In the genomic region with DNA sequence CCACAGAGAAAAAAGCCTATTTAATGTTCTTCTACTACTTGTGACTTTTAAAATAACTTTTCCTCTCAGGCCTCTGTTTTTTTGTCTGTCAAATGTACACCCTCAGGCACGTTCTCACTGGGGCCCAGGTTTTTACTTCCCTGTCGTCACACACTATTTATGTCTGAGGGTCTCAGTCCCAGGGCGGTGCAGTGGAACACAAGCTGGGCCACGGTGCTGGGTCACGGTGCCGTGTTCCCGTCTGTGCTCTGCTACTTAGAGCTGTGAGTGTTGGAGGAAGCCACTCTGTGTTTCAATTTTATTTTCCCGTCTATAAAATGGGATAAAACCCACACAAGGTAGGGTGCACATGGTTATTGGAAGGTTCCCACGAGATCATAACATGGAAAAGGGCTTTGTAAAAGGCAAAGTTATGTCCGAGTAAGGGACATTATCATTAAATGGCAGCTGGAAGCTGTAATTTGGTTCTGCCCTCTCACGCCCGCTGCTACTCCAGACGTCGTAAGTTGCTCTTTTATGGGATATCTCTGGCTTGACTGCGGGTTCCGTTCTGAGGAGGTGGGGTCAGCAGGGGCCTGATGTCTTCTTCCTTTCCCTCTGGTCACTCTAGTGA, we compare ENCODE assay signal across 9 cellular contexts. TPM values are rescaled to one million over a fixed set of nuclear protein-coding genes. Genes with fewer than 3 reads are reported as not detected.
DNase-seq lines count a peak whose midpoint lies in the region; ATAC-seq and TF ChIP-seq lines count a peak whose summit lies in the region.
"Had no signal": no experiment of that assay in that cellular context is flagged by ENCODE, and none has a peak within 500 bp of the region (broad histone marks: within the 10 kb centered on the region; RNA-seq: fewer than 3 reads in every experiment).

No MANE protein-coding gene starts in this region.

- H3K4me2 ChIP-seq in KMS-11 (peak overlapping the region; percentile 93), mesendoderm (ENCODE audit: low read length) (peak overlapping the region; percentile 20)

- H3K4ac ChIP-seq in mesendoderm (ENCODE audit: low read depth, low read length) = no peak overlapping the region

- H3K9me3 ChIP-seq in A673 (ENCODE audit: low read depth, low read length, poor library complexity, severe bottlenecking) (no peaks in the 10 kb centered on the region), aorta (ENCODE audit: control insufficient read depth, low read length) (no peaks in the 10 kb centered on the region)

- H3K4me3 ChIP-seq in A673 (ENCODE audit: low read depth, low read length, poor library complexity, severe bottlenecking) (peak overlapping the region; percentile 69), KMS-11 (IDR thresholded peaks at IDR 0.05; ENCODE audit: insufficient read depth, low read depth, low read length) (peak overlapping the region; percentile 62), cardiac fibroblast (replicated peaks in 1 of 2; ENCODE audit: low read depth in 2 of 2, low read length in 2 of 2) (peak overlapping the region; percentile 63 to 66), mesendoderm (ENCODE audit: low read length) (no peak overlapping the region), aorta (ENCODE audit: low read length in 2 of 2) (peak overlapping the region; percentile 60 to 63)

- H3K56ac ChIP-seq in mesendoderm (ENCODE audit: low read length) = peak overlapping the region; percentile 90

- H2AK5ac ChIP-seq in mesendoderm (ENCODE audit: low read length) = peak overlapping the region; percentile 12

- peak overlapping the region; percentile 97 for H3K9ac ChIP-seq in KMS-11
- H3K9ac ChIP-seq in mesendoderm (ENCODE audit: low read length) = peak overlapping the region; percentile 87

- H3K27ac ChIP-seq in A673 (ENCODE audit: low read depth, low read length, poor library complexity, severe bottlenecking) (peak overlapping the region; percentile 79), KMS-11 (peak overlapping the region; percentile 93), mesendoderm (ENCODE audit: low read depth, low read length) (peak overlapping the region; percentile 74), aorta (ENCODE audit: low read depth in 1 of 2, low read length in 2 of 2) (peak overlapping the region; percentile 46 to 58)
- H3K27ac ChIP-seq: epithelial cell of prostate had no signal

- H4K20me1 ChIP-seq in KMS-11 (ENCODE audit: insufficient read depth) = no peaks in the 10 kb centered on the region

- peaks cover 48% of the 10 kb centered on the region for H3K79me2 ChIP-seq in KMS-11 (ENCODE audit: insufficient read depth, low read depth)
- H3K79me2 ChIP-seq in mesendoderm (ENCODE audit: control insufficient read depth, insufficient read depth, low read length) = no peaks in the 10 kb centered on the region

- no peak overlapping the region for H2BK120ac ChIP-seq in mesendoderm (ENCODE audit: low read depth, low read length)

- peak overlapping the region; percentile 6 for H2BK5ac ChIP-seq in mesendoderm (ENCODE audit: low read length)

- intact Hi-C loops in A673 (cut with micrococcal nuclease; ENCODE audit: unreplicated experiment) (no loop called here), aorta (cut with DNase I) (loop anchor here (2.0 to 10.0 kb wide), 3 partner anchors 25 to 529 kb away; a partner anchor contains a TSS)

- no peak overlapping the region for H2BK15ac ChIP-seq in mesendoderm (replicated peaks; ENCODE audit: low read depth)

- peak overlapping the region; percentile 75 for H3K23ac ChIP-seq in mesendoderm (ENCODE audit: low read length)

- POLR2A ChIA-PET in A673 (lab: Charles Lee; ENCODE audit: low non-redundant PET) = no interaction called here

- H3K36me3 ChIP-seq in A673 (ENCODE audit: insufficient read depth, low read length, poor library complexity, severe bottlenecking) (no peaks in the 10 kb centered on the region), KMS-11 (ENCODE audit: insufficient read depth) (no peaks in the 10 kb centered on the region), mesendoderm (ENCODE audit: control insufficient read depth, insufficient read depth, low read length) (no peaks in the 10 kb centered on the region), aorta (ENCODE audit: control insufficient read depth in 1 of 2, insufficient read depth in 2 of 2, low read length in 1 of 2) (no peaks in the 10 kb centered on the region)

- WGBS in mesendoderm (ENCODE audit: extremely low coverage, insufficient coverage, low lambda C conversion rate) = no CpG with 5 or more reads among the region's 16 CpGs
- WGBS in aorta, 2 donors = 29 to 34% methylated on average over 16 of the region's 16 CpGs

- H3K27me3 ChIP-seq in A673 (replicated peaks; ENCODE audit: insufficient read depth, low read depth, low read length, poor library complexity) (no peaks in the 10 kb centered on the region), KMS-11 (ENCODE audit: insufficient read depth, low read depth) (no peaks in the 10 kb centered on the region), mesendoderm (ENCODE audit: insufficient read depth, low read length, poor library complexity) (no peaks in the 10 kb centered on the region), aorta (ENCODE audit: control insufficient read depth in 1 of 2, insufficient read depth in 2 of 2, low read length in 1 of 2) (no peaks in the 10 kb centered on the region)

- H4K8ac ChIP-seq in mesendoderm (ENCODE audit: low read depth, low read length) = no peak overlapping the region

- no peaks in the 10 kb centered on the region for H3K79me1 ChIP-seq in mesendoderm (ENCODE audit: low read length)

- ATAC-seq in aorta (ENCODE audit: low FRiP score) = no peak

- H2AFZ ChIP-seq in KMS-11 (ENCODE audit: low read depth) = peak overlapping the region; percentile 45

- no peak for DNase-seq in A673 (ENCODE audit: low spot score)
- DNase-seq in cardiac fibroblast (ENCODE audit: low read depth in 2 of 2) = no peak
- DNase-seq in mesendoderm = no peak
- no peak for DNase-seq in aorta
- no peak for DNase-seq in SW480 (ENCODE audit: low spot score)
- no peak for DNase-seq in middle frontal gyrus (ENCODE audit: extremely low spot score, low spot score)
- no peak for DNase-seq in NCI-H1694 treated with DMSO at 0.1 percent for 48 hours (lab: John Stamatoyannopoulos, UW)

- H3K4me1 ChIP-seq in A673 (ENCODE audit: insufficient read depth, low read length, poor library complexity, severe bottlenecking) (peaks cover 17% of the 10 kb centered on the region), KMS-11 (ENCODE audit: low read depth, poor library complexity, severe bottlenecking) (peaks cover 69% of the 10 kb centered on the region), mesendoderm (ENCODE audit: control insufficient read depth, low read depth, low read length) (peaks cover 22% of the 10 kb centered on the region), aorta (ENCODE audit: control insufficient read depth in 1 of 2, insufficient read depth in 2 of 2, low read length in 2 of 2) (no peaks in the 10 kb centered on the region)

- peak overlapping the region; percentile 75 for H3K18ac ChIP-seq in mesendoderm (ENCODE audit: low read length)

- TF ChIP-seq CTCF in A673 (conservative IDR thresholded peaks at IDR 0.05; ENCODE audit: low read depth, low read length) (no peak), KMS-11 (conservative IDR thresholded peaks at IDR 0.05; ENCODE audit: low read depth, low read length) (no peak), cardiac fibroblast (IDR thresholded peaks at IDR 0.05; ENCODE audit: low read depth, low read length) (no peak)

- BruUV-seq in A673 (replicated peaks; lab: Mats Ljungman, UMichigan) = no TSS peak

- H4K5ac ChIP-seq in mesendoderm (ENCODE audit: low read length) = no peak overlapping the region

- CTCF ChIA-PET in A673 (lab: Charles Lee) = no interaction called here

RNA-seq across cellular contexts. Expression of a gene that starts 25.1 kb away (rescaled TPM):
- total RNA-seq in A673 (2021) = 12.1 and 14.3 TPM in 2 replicates
- 4.2 TPM for polyA plus RNA-seq in mesendoderm (2013, experiment 1 of 2)
- polyA plus RNA-seq in mesendoderm (2013, experiment 2 of 2) = 4.2 TPM
- total RNA-seq in aorta = 1 to 10 TPM; 3.1 to 6.4 TPM
- polyA plus RNA-seq in aorta = 1 to 10 TPM; 1.9 to 3.5 TPM

RNA-seq across cellular contexts. Expression of a gene that starts 35.7 kb away (rescaled TPM):
- total RNA-seq in A673 (2021) (113 and 114 TPM in 2 replicates), aorta (10 to 100 TPM; 52.0 to 56.7 TPM)
- 47.8 TPM for polyA plus RNA-seq in mesendoderm (2013, experiment 1 of 2)
- 51.6 TPM for polyA plus RNA-seq in mesendoderm (2013, experiment 2 of 2)
- 10 to 100 TPM; 19.7 to 44.9 TPM for polyA plus RNA-seq in aorta

RNA-seq across cellular contexts. Expression of a gene that starts 46.2 kb away (rescaled TPM):
- 0.07 TPM in 1 of 2 replicates, not detected in the other for total RNA-seq in A673 (2021)
- 0.01 TPM for polyA plus RNA-seq in mesendoderm (2013, experiment 1 of 2)
- polyA plus RNA-seq in mesendoderm (2013, experiment 2 of 2) = not detected
- total RNA-seq in aorta = 10 to 100 TPM; 20.0 to 41.4 TPM
- 1 to 10 TPM; 1.6 to 6.6 TPM for polyA plus RNA-seq in aorta

Comparison
In these comparisons a context has a peak if more than half of its experiments do, and no peak if none do; other contexts are left out.
1. RNA of a gene that starts 46.2 kb away (total RNA-seq): 20.0 to 41.4 TPM in aorta; 0.07 TPM in A673; every median in the first group is over 10 times any median in the second.
2. Peak in every context shown above with its lines, with median percentiles within 50 percentile points of each other: H3K27ac ChIP-seq.